ENCODE assay signal across 12 cellular contexts in genomic region chr15:48617619-48618018, GRCh38. TPM values are rescaled to one million over a fixed set of nuclear protein-coding genes. Genes with fewer than 3 reads are reported as not detected.
DNase-seq lines count a peak whose midpoint lies in the region; ATAC-seq, FAIRE-seq and TF ChIP-seq lines count a peak whose summit lies in the region.
"Had no signal": no experiment of that assay in that cellular context is flagged by ENCODE, and none has a peak within 500 bp of the region (broad histone marks: within the 10 kb centered on the region; RNA-seq: fewer than 3 reads in every experiment).

No MANE protein-coding gene starts in this region.

- H3K4me3 ChIP-seq in NB4 (ENCODE audit: low read depth, low read length) (no peak overlapping the region), GM12878 (no peak overlapping the region), thyroid gland (replicated peaks in 1 of 3) (no peak overlapping the region)

- no peaks in the 10 kb centered on the region for H4K20me1 ChIP-seq in GM12878 (ENCODE audit: control insufficient read depth, insufficient read depth)

- H3K4me1 ChIP-seq in GM12878 (ENCODE audit: control insufficient read depth, insufficient read depth, low read length) (no peaks in the 10 kb centered on the region), thyroid gland (peaks cover 21 to 23% of the 10 kb centered on the region in 2 donors)

- H3K9me3 ChIP-seq in GM12878 (replicated peaks; ENCODE audit: control insufficient read depth, insufficient read depth, low read length) = no peaks in the 10 kb centered on the region
- H3K9me3 ChIP-seq in thyroid gland = no peaks in the 10 kb centered on the region

- TF ChIP-seq EP300 in GM12878 (IDR thresholded peaks at IDR 0.05; ENCODE audit: borderline replicate concordance in 1 of 2, control insufficient read depth in 1 of 2, low read depth in 2 of 2, low read length in 2 of 2) = no peak

- in situ Hi-C loops in GM12878 (cut with MboI) = no loop called here

- TF ChIP-seq POLR2A in NB4 (IDR thresholded peaks at IDR 0.05; ENCODE audit: extremely low read depth, insufficient read length) (no peak), GM12878 (IDR thresholded peaks at IDR 0.05; ENCODE audit: low read depth, low read length) (no peak), thyroid gland (IDR thresholded peaks at IDR 0.05) (no peak)

- H3K36me3 ChIP-seq in GM12878 (ENCODE audit: control insufficient read depth in 2 of 2, insufficient read depth in 2 of 2, low read length in 1 of 2) (no peaks in the 10 kb centered on the region), thyroid gland (no peaks in the 10 kb centered on the region)

- no peak; the same call in 2 of the 3 replicates for ATAC-seq in GM12878
- no peak for ATAC-seq in HG02870 (IDR thresholded peaks at IDR 0.05; ENCODE audit: unreplicated experiment)

- H3K79me2 ChIP-seq in GM12878 (ENCODE audit: control insufficient read depth, insufficient read depth, low read length) = no peaks in the 10 kb centered on the region

- 25% methylated on average over 2 of the region's 2 CpGs for WGBS in GM12878 (ENCODE audit: insufficient coverage, insufficient replicate concordance, low lambda C conversion rate, missing lambda C conversion rate)
- WGBS in thyroid gland, 2 donors = 14 to 20% methylated on average over 2 of the region's 2 CpGs

- POLR2A ChIA-PET in GM12878 (lab: Charles Lee) = interaction anchor here (1.4 kb wide), 1 partner anchor 27 kb away, joined by 5 read pairs; no protein-coding TSS in a partner anchor

- no peak for TF ChIP-seq CTCF in NB4 (IDR thresholded peaks at IDR 0.05; ENCODE audit: low read depth, low read length)
- no peak for TF ChIP-seq CTCF in GM12878 (IDR thresholded peaks at IDR 0.05 in 2 of 3, conservative IDR thresholded peaks at IDR 0.05 in 1 of 3; ENCODE audit: control insufficient read depth in 2 of 3, extremely low read depth in 1 of 3, insufficient read depth in 1 of 3, low read depth in 3 of 3, low read length in 3 of 3)
- TF ChIP-seq CTCF in thyroid gland (IDR thresholded peaks at IDR 0.05) = no peak

- TF ChIP-seq RAD21 in GM12878 (IDR thresholded peaks at IDR 0.05; ENCODE audit: insufficient read depth, low read depth, low read length) = no peak

- no peak overlapping the region for H2AFZ ChIP-seq in GM12878 (ENCODE audit: control insufficient read depth, low read depth, low read length)

- no TSS peak for BruUV-seq in GM12878 (replicated peaks; lab: Mats Ljungman, UMichigan)

- DNase-seq in NB4 (ENCODE audit: low read depth) (peak; percentile 55), GM12878 (ENCODE audit: low read depth, low spot score) (no peak), iris pigment epithelial cell (ENCODE audit: low read depth) (peak; percentile 97), thyroid gland (peak; percentile 40 to 49), DMS153 (lab: John Stamatoyannopoulos, UW) (no peak), NCI-H2171 treated with DMSO at 0.1 percent for 48 hours (lab: John Stamatoyannopoulos, UW) (no peak)
- no peak for DNase-seq in stimulated activated CD4-positive, alpha-beta T cell treated with anti-CD3 and anti-CD28 coated beads, Interleukin-4, amount 100 ng/mL, for 1 hour
- DNase-seq: effector CD4-positive, alpha-beta T cell; islet precursor cell; NCI-H1417 had no signal

- no peaks in the 10 kb centered on the region for H3K27me3 ChIP-seq in GM12878 (replicated peaks in 1 of 2; ENCODE audit: control insufficient read depth in 2 of 2, insufficient read depth in 2 of 2, low read length in 1 of 2)
- no peaks in the 10 kb centered on the region for H3K27me3 ChIP-seq in thyroid gland

- CTCF ChIA-PET in GM12878 (lab: Yijun Ruan, JAX) = interaction anchor here (1.4 kb wide), 2 partner anchors 10 to 28 kb away, joined by 3 to 4 read pairs; partner anchors contain the start of gene FBN1

- no peak overlapping the region for H3K4me2 ChIP-seq in GM12878 (ENCODE audit: control insufficient read depth, insufficient read depth)

- H3K27ac ChIP-seq in GM12878 (ENCODE audit: control insufficient read depth, insufficient read depth) (no peak overlapping the region), thyroid gland (peak overlapping the region in 1 of 3 donors; percentile 43)

- SMC1A ChIA-PET in GM12878 (lab: Charles Lee; ENCODE audit: uncharacterized antibody, unreplicated experiment) = interaction anchor here (1.0 to 1.3 kb wide), 2 partner anchors 10 to 15 kb away, joined by 3 read pairs; no protein-coding TSS in a partner anchor

- RAD21 ChIA-PET in GM12878 (lab: Charles Lee; ENCODE audit: unreplicated experiment) = no interaction called here

- FAIRE-seq in GM12878 (lab: Jason Lieb, UNC) = no peak
- FAIRE-seq: G401.6 had no signal

- intact Hi-C loops in GM12878 (cut with micrococcal nuclease; ENCODE audit: unreplicated experiment) = no loop called here
- intact Hi-C loops in thyroid gland (cut with DNase I) = no loop called here

- no peak overlapping the region for H3K9ac ChIP-seq in GM12878 (ENCODE audit: control insufficient read depth, insufficient read depth, low read length)

TF ChIP-seq in GM12878, 131 proteins besides CTCF, POLR2A, EP300 and RAD21:
- peak; percentile 66; the same call in 1 of the 2 replicates for TF ChIP-seq SPI1 (IDR thresholded peaks at IDR 0.05; ENCODE audit: borderline replicate concordance, insufficient read depth, low read depth, low read length)
- no peak for TF ChIP-seq ZNF217 (IDR thresholded peaks at IDR 0.05)

RNA-seq across cellular contexts. Expression of gene FBN1, which starts 27.9 kb away (rescaled TPM):
- total RNA-seq in GM12878 (2013; cell fraction: nucleolus; rRNA removed) = 30.8 and 31.4 TPM in 2 replicates
- 9.8 and 11.2 TPM in 2 replicates for total RNA-seq in GM12878 (2014; rRNA removed)
- total RNA-seq in GM12878 (2014; rRNA removed; fragmentation: Illumina TruSeq; extraction: Trizol) = 10.1 and 10.7 TPM in 2 replicates
- total RNA-seq in GM12878 (2021) = 12.6 and 15.3 TPM in 2 replicates
- polyA plus RNA-seq in GM12878 (2011; ENCODE audit: low read depth) = 3.5 TPM
- polyA plus RNA-seq in GM12878 (2011; rRNA removed) = 6.1 and 6.6 TPM in 2 replicates
- polyA plus RNA-seq in GM12878 (2011; cell fraction: cytosol; rRNA removed) = 5.3 and 5.8 TPM in 2 replicates
- polyA plus RNA-seq in GM12878 (2011; cell fraction: nucleus; rRNA removed) = 12.7 and 15.7 TPM in 2 replicates
- 4.5 and 5.7 TPM in 2 replicates for polyA plus RNA-seq in GM12878 (2012)
- polyA plus RNA-seq in GM12878 (2014; fragmentation: Illumina TruSeq; extraction: Trizol) = 8.9 and 10.1 TPM in 2 replicates
- polyA plus RNA-seq in GM12878 (2014; fragmentation: Nextera tagmentation; extraction: Ambion mirVana) = 1 to 10 TPM; 2.2 to 2.6 TPM
- polyA plus RNA-seq in GM12878 (2014; rRNA removed) = 5.7 and 7.4 TPM in 2 replicates
- 1 to 10 TPM; 3.7 to 3.8 TPM for polyA plus RNA-seq in GM12878 (2016; fragmentation: Nextera tagmentation; extraction: Ambion mirVana)
- polyA minus RNA-seq in GM12878 (2011; rRNA and poly(A)+ RNA removed) = 14.2 and 20.3 TPM in 2 replicates
- 5.3 and 5.7 TPM in 2 replicates for polyA minus RNA-seq in GM12878 (2011; cell fraction: cytosol; rRNA and poly(A)+ RNA removed)
- polyA minus RNA-seq in GM12878 (2011; cell fraction: nucleus; rRNA and poly(A)+ RNA removed) = 11.2 and 14.3 TPM in 2 replicates
- 100 to 1,000 TPM; 113 to 147 (median 120) TPM for total RNA-seq in thyroid gland

Comparison
In these comparisons a context has a peak if more than half of its experiments do, and no peak if none do; other contexts are left out.
1. DNase-seq: peak in NB4 (single experiment), iris pigment epithelial cell (single experiment) and thyroid gland (2 of 2); none in GM12878 (single experiment), DMS153 (single experiment), NCI-H2171 treated with DMSO at 0.1 percent for 48 hours (single experiment) and stimulated activated CD4-positive, alpha-beta T cell treated with anti-CD3 and anti-CD28 coated beads, Interleukin-4, amount 100 ng/mL, for 1 hour (single experiment).